Comparison of ENCODE assay signal across 13 cellular contexts in the genomic region with DNA sequence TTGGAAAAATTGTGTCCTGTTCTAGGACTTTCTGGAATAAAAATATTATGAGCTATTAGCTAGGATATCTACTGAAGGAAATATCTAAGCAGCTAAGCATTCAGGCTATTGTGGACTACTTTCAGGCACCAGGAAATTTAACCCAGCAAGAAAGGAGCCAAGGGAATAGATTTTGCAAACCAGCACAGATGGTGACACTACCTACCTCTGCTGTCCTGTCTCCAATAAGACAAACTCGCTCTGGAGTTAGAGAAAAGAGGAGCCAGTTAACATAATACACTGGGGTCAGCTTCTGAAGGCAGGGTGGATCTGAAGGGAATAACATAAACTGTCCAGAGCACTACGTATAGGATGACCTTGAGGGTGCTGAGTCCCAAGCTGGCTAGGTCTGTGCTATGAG.
DNase-seq lines count a peak whose midpoint lies in the region; ATAC-seq and TF ChIP-seq lines count a peak whose summit lies in the region.
"Had no signal": no experiment of that assay in that cellular context is flagged by ENCODE, and none has a peak within 500 bp of the region (broad histone marks: within the 10 kb centered on the region; RNA-seq: fewer than 3 reads in every experiment).

No MANE protein-coding gene starts in this region.

- peaks cover 21% of the 10 kb centered on the region for H3K4me1 Mint-ChIP-seq in chondrocyte (ENCODE audit: low read depth)

- H3K36me3 ChIP-seq in psoas muscle (ENCODE audit: insufficient read depth in 1 of 2, low read depth in 1 of 2) = no peaks in the 10 kb centered on the region
- H3K36me3 ChIP-seq: Peyer's patch had no signal

- TF ChIP-seq CTCF in chondrocyte (IDR thresholded peaks at IDR 0.05) = peak; percentile 66
- TF ChIP-seq CTCF in psoas muscle (IDR thresholded peaks at IDR 0.05) = peak; percentile 39

- intact Hi-C loops in Right ventricle myocardium superior (cut with DNase I) (no loop called here), right cardiac atrium (cut with DNase I) (no loop called here), psoas muscle (cut with DNase I) (loop anchor here in 1 of 2 donors (10.0 kb wide), 1 partner anchor 127 kb away; no protein-coding TSS in a partner anchor)

- WGBS in right cardiac atrium = 33% methylated on average over 2 of the region's 2 CpGs
- WGBS in psoas muscle, 3 donors = 16 to 45% (median 33%) methylated on average over 2 of the region's 2 CpGs

- H3K4me1 ChIP-seq in right cardiac atrium (ENCODE audit: control insufficient read depth, insufficient read depth, low read length) = no peaks in the 10 kb centered on the region
- H3K4me1 ChIP-seq in psoas muscle = peaks cover 3% of the 10 kb centered on the region
- H3K4me1 ChIP-seq: Peyer's patch had no signal

- H3K9me3 ChIP-seq in right cardiac atrium (ENCODE audit: control insufficient read depth, low read length) = no peaks in the 10 kb centered on the region
- no peaks in the 10 kb centered on the region for H3K9me3 ChIP-seq in psoas muscle
- H3K9me3 ChIP-seq: Peyer's patch had no signal

- H3K9me3 Mint-ChIP-seq in chondrocyte (ENCODE audit: low read depth) = no peaks in the 10 kb centered on the region
- H3K9me3 Mint-ChIP-seq: activated B cell treated with CpG ODN at 0.5 μM for 24 hours; activated naive CD8-positive, alpha-beta T cell treated with anti-CD3 and anti-CD28 coated beads, Interleukin-2, amount 10 ng/mL, durations not matched to agents 7 days and 5 days; naive B cell had no signal

- H3K27ac ChIP-seq in right cardiac atrium (ENCODE audit: low read length) (no peak overlapping the region), psoas muscle (no peak overlapping the region)
- H3K27ac ChIP-seq: Peyer's patch had no signal

- H3K27me3 Mint-ChIP-seq in chondrocyte (ENCODE audit: low read depth) = peaks cover 11% of the 10 kb centered on the region
- H3K27me3 Mint-ChIP-seq: activated naive CD8-positive, alpha-beta T cell treated with anti-CD3 and anti-CD28 coated beads, Interleukin-2, amount 10 ng/mL, durations not matched to agents 7 days and 5 days had no signal

- no peak for DNase-seq in Right ventricle myocardium superior
- DNase-seq in right cardiac atrium = no peak
- DNase-seq in NCI-H2171 (lab: John Stamatoyannopoulos, UW) = peak; percentile 58
- DNase-seq in chondrocyte (ENCODE audit: low spot score) = no peak
- no peak for DNase-seq in psoas muscle
- no peak for DNase-seq in COLO829 (ENCODE audit: low spot score)
- DNase-seq: activated B cell treated with CpG ODN at 0.5 μM for 24 hours; activated naive CD8-positive, alpha-beta T cell treated with anti-CD3 and anti-CD28 coated beads, Interleukin-2, amount 10 ng/mL, durations not matched to agents 7 days and 5 days; naive B cell; NCI-H1694; Peyer's patch had no signal

- H3K4me3 ChIP-seq in right cardiac atrium (ENCODE audit: low read length) (no peak overlapping the region), psoas muscle (no peak overlapping the region)
- H3K4me3 ChIP-seq: Peyer's patch had no signal

- no peaks in the 10 kb centered on the region for H3K27me3 ChIP-seq in right cardiac atrium (ENCODE audit: control insufficient read depth, insufficient read depth)
- no peaks in the 10 kb centered on the region for H3K27me3 ChIP-seq in psoas muscle (ENCODE audit: insufficient read depth in 3 of 3, low read length in 2 of 3)
- H3K27me3 ChIP-seq: Peyer's patch had no signal

- no peaks in the 10 kb centered on the region for H3K36me3 Mint-ChIP-seq in chondrocyte (ENCODE audit: low read depth)
- H3K36me3 Mint-ChIP-seq: activated naive CD8-positive, alpha-beta T cell treated with anti-CD3 and anti-CD28 coated beads, Interleukin-2, amount 10 ng/mL, durations not matched to agents 7 days and 5 days had no signal

- no peak overlapping the region for H3K4me3 Mint-ChIP-seq in chondrocyte (ENCODE audit: unreplicated experiment)
- H3K4me3 Mint-ChIP-seq: activated B cell treated with CpG ODN at 0.5 μM for 24 hours; activated naive CD8-positive, alpha-beta T cell treated with anti-CD3 and anti-CD28 coated beads, Interleukin-2, amount 10 ng/mL, durations not matched to agents 7 days and 5 days had no signal

- no peak overlapping the region for H3K27ac Mint-ChIP-seq in chondrocyte (ENCODE audit: unreplicated experiment)
- H3K27ac Mint-ChIP-seq: activated B cell treated with CpG ODN at 0.5 μM for 24 hours had no signal

- ATAC-seq in Right ventricle myocardium superior (ENCODE audit: poor library complexity) (peak; percentile 41), right cardiac atrium (no peak), psoas muscle (peak in 3 of 4 donors; percentile 32 to 80 (median 43)), HG03442 (IDR thresholded peaks at IDR 0.05; ENCODE audit: unreplicated experiment) (no peak), HG03159 (IDR thresholded peaks at IDR 0.05; ENCODE audit: unreplicated experiment) (no peak)

Comparison
In these comparisons a context has a peak if more than half of its experiments do, and no peak if none do; other contexts are left out.
1. ATAC-seq: peak in Right ventricle myocardium superior (single experiment) and psoas muscle (3 of 4); none in right cardiac atrium (0 of 2), HG03442 (single experiment) and HG03159 (single experiment).